In genomic region chr6:90033872-90034271, GRCh38 we compare ENCODE assay signal across 25 cellular contexts.
"Had no signal": no experiment of that assay in that cellular context is flagged by ENCODE, and none has a peak within 500 bp of the region (broad histone marks: within the 10 kb centered on the region; RNA-seq: fewer than 3 reads in every experiment).

No MANE protein-coding gene starts in this region.

- FAIRE-seq: bronchial epithelial cell, keratinocyte, TTC549 had no signal

- H3K36me3 Mint-ChIP-seq: natural killer cell treated with Interleukin-12 subunit alpha and Interleukin-12 subunit beta and Interleukin-15 and Interleukin-18, amount 100 ng/mL, for 72 hours had no signal

- H3K4me1 ChIP-seq: colonic mucosa, gastroesophageal sphincter, pancreas, right atrium auricular region, thyroid gland, upper lobe of right lung had no signal

- H3K4me3 ChIP-seq: colonic mucosa, dorsolateral prefrontal cortex, gastroesophageal sphincter, lung, pancreas, right atrium auricular region, spleen, thyroid gland, upper lobe of right lung had no signal

- DNase-seq: activated CD4-positive, alpha-beta T cell treated with anti-CD3 and anti-CD28 coated beads for 1 hour; activated CD8-positive, alpha-beta memory T cell treated with anti-CD3 and anti-CD28 coated beads, Interleukin-2, amount 50 U/mL, for 48 hours; activated gamma-delta T cell; activated naive CD4-positive, alpha-beta T cell treated with anti-CD3 and anti-CD28 coated beads, Interleukin-2, amount 50 U/mL, for 16 hours; colonic mucosa; dorsolateral prefrontal cortex; head of caudate nucleus; hypothalamus; pancreas; psoas muscle; spleen; stimulated activated CD4-positive, alpha-beta T cell treated with anti-CD3 and anti-CD28 coated beads, Interleukin-4, amount 100 ng/mL, for 1 hour; stimulated activated naive CD4-positive, alpha-beta T cell treated with Interleukin-2 at 50 U/mL for 16 hours; substantia nigra; T-helper 1 cell; thyroid gland; upper lobe of right lung had no signal

- H3K27me3 ChIP-seq: colonic mucosa, dorsolateral prefrontal cortex, gastroesophageal sphincter, pancreas, right atrium auricular region, spleen, thyroid gland, upper lobe of right lung had no signal

- H3K9me3 Mint-ChIP-seq: natural killer cell treated with Interleukin-12 subunit alpha and Interleukin-12 subunit beta and Interleukin-15 and Interleukin-18, amount 100 ng/mL, for 72 hours had no signal

- H3K9me3 ChIP-seq: colonic mucosa, gastroesophageal sphincter, pancreas, psoas muscle, right atrium auricular region, thyroid gland, upper lobe of right lung had no signal

- ATAC-seq: gastroesophageal sphincter; natural killer cell treated with Interleukin-12 subunit alpha and Interleukin-12 subunit beta and Interleukin-15 and Interleukin-18, amount 100 ng/mL, for 72 hours; pancreas; upper lobe of right lung had no signal

- H3K36me3 ChIP-seq: colonic mucosa, gastroesophageal sphincter, pancreas, right atrium auricular region, spleen, thyroid gland, upper lobe of right lung had no signal

- H3K27ac Mint-ChIP-seq: activated T-helper 1 cell treated with anti-CD3 and anti-CD28 coated beads, Interleukin-12 subunit alpha, Interleukin-12 subunit beta, Interleukin-2, Interleukin-4 antibody, amounts not matched to agents 30 ng/mL and 10 ng/mL and 1 ng/mL, durations not matched to agents 14 hours and 24 hours and 36 hours; natural killer cell treated with Interleukin-12 subunit alpha and Interleukin-12 subunit beta and Interleukin-15 and Interleukin-18, amount 100 ng/mL, for 72 hours had no signal

- H3K4me3 Mint-ChIP-seq: activated T-helper 1 cell treated with anti-CD3 and anti-CD28 coated beads, Interleukin-12 subunit alpha, Interleukin-12 subunit beta, Interleukin-2, Interleukin-4 antibody, amounts not matched to agents 30 ng/mL and 10 ng/mL and 1 ng/mL, durations not matched to agents 14 hours and 24 hours and 36 hours; natural killer cell treated with Interleukin-12 subunit alpha and Interleukin-12 subunit beta and Interleukin-15 and Interleukin-18, amount 100 ng/mL, for 72 hours had no signal

- H3K27ac ChIP-seq: colonic mucosa, gastroesophageal sphincter, pancreas, right atrium auricular region, spleen, thyroid gland, upper lobe of right lung had no signal
